In the genomic region with DNA sequence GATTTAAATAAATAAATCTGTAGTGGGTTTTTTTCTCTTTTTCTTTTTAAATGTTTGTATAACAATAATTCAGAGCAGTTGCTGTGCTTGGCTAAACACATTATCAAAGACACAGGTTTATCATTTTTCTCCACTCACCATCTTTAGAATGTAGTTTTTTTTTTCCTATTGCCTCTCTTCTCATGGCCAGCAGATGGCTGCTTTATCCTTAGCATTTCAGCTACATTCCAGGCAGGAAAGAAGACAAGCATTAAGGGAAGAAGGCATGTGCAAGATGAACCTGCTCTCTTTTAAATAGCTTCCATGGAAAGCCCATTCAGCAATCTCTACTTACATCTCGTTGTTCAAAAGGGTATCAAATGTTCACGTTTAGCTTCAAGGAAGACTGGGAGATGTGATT, we compare ENCODE assay signal across 11 cellular contexts. TPM values are rescaled to one million over a fixed set of nuclear protein-coding genes. Genes with fewer than 3 reads are reported as not detected.
DNase-seq lines count a peak whose midpoint lies in the region; ATAC-seq, FAIRE-seq and TF ChIP-seq lines count a peak whose summit lies in the region.
"Had no signal": no experiment of that assay in that cellular context is flagged by ENCODE, and none has a peak within 500 bp of the region (broad histone marks: within the 10 kb centered on the region; RNA-seq: fewer than 3 reads in every experiment).

No MANE protein-coding gene starts in this region.

- intact Hi-C loops in left ventricle myocardium inferior (cut with micrococcal nuclease) (no loop called here), heart right ventricle (cut with DNase I) (no loop called here)

- H3K4me1 Mint-ChIP-seq in activated CD4-positive, alpha-beta memory T cell treated with anti-CD3 and anti-CD28 coated beads, Interleukin-2, amount 10 ng/mL, durations not matched to agents 7 days and 5 days = peaks cover 38% of the 10 kb centered on the region

- H3K27ac ChIP-seq in left ventricle myocardium inferior (replicated peaks) = no peak overlapping the region
- H3K27ac ChIP-seq in heart right ventricle = no peak overlapping the region
- H3K27ac ChIP-seq: epithelial cell of prostate, KMS-11, SJCRH30 had no signal

- no peak overlapping the region for H3K4me3 ChIP-seq in left ventricle myocardium inferior
- H3K4me3 ChIP-seq in heart right ventricle = no peak overlapping the region
- no peak overlapping the region for H3K4me3 ChIP-seq in foreskin fibroblast (ENCODE audit: low read depth in 1 of 2, low read length in 2 of 2)
- H3K4me3 ChIP-seq: SJCRH30 had no signal

- no peak for ATAC-seq in heart right ventricle

- FAIRE-seq in urothelium cell line (lab: Jason Lieb, UNC) = no peak

- 43 to 47% methylated on average over 2 of the region's 2 CpGs for WGBS in heart right ventricle, 2 donors

- DNase-seq in left ventricle myocardium inferior (no peak), heart right ventricle (no peak), SK-N-DZ (ENCODE audit: low spot score) (peak; percentile 21), foreskin fibroblast (peak; percentile 1 to 22), urothelium cell line (ENCODE audit: low spot score) (peak; percentile 17), NCI-H187 treated with DMSO at 0.1 percent for 48 hours (lab: John Stamatoyannopoulos, UW) (no peak), NCI-H69 (lab: John Stamatoyannopoulos, UW) (no peak)
- no peak for DNase-seq in activated CD4-positive, alpha-beta memory T cell treated with anti-CD3 and anti-CD28 coated beads, Interleukin-2, amount 10 ng/mL, durations not matched to agents 7 days and 5 days

- H3K4me1 ChIP-seq in left ventricle myocardium inferior = no peaks in the 10 kb centered on the region
- no peaks in the 10 kb centered on the region for H3K4me1 ChIP-seq in heart right ventricle
- H3K4me1 ChIP-seq: SJCRH30 had no signal

- H3K36me3 ChIP-seq in left ventricle myocardium inferior (no peaks in the 10 kb centered on the region), heart right ventricle (no peaks in the 10 kb centered on the region)
- H3K36me3 ChIP-seq: SJCRH30 had no signal

- POLR2A ChIA-PET in activated CD4-positive, alpha-beta memory T cell treated with anti-CD3 and anti-CD28 coated beads, Interleukin-2, amount 10 ng/mL, durations not matched to agents 7 days and 5 days (lab: Charles Lee) = interaction anchor here (0.9 to 1.1 kb wide), 2 partner anchors 10 to 44 kb away, joined by 3 to 4 read pairs; no protein-coding TSS in a partner anchor

- no peaks in the 10 kb centered on the region for H3K9me3 Mint-ChIP-seq in activated CD4-positive, alpha-beta memory T cell treated with anti-CD3 and anti-CD28 coated beads, Interleukin-2, amount 10 ng/mL, durations not matched to agents 7 days and 5 days

- H3K27me3 ChIP-seq in left ventricle myocardium inferior (ENCODE audit: low read depth) (no peaks in the 10 kb centered on the region), heart right ventricle (no peaks in the 10 kb centered on the region)
- H3K27me3 ChIP-seq: SJCRH30 had no signal

- no peak overlapping the region for H3K27ac Mint-ChIP-seq in activated CD4-positive, alpha-beta memory T cell treated with anti-CD3 and anti-CD28 coated beads, Interleukin-2, amount 10 ng/mL, durations not matched to agents 7 days and 5 days

- CTCF ChIA-PET in activated CD4-positive, alpha-beta memory T cell treated with anti-CD3 and anti-CD28 coated beads, Interleukin-2, amount 10 ng/mL, durations not matched to agents 7 days and 5 days (lab: Charles Lee) = interaction anchor here (1.9 kb wide), 1 partner anchor 10 kb away, joined by 4 read pairs; no protein-coding TSS in a partner anchor

- no peaks in the 10 kb centered on the region for H3K27me3 Mint-ChIP-seq in activated CD4-positive, alpha-beta memory T cell treated with anti-CD3 and anti-CD28 coated beads, Interleukin-2, amount 10 ng/mL, durations not matched to agents 7 days and 5 days

- no peak overlapping the region for H3K4me3 Mint-ChIP-seq in activated CD4-positive, alpha-beta memory T cell treated with anti-CD3 and anti-CD28 coated beads, Interleukin-2, amount 10 ng/mL, durations not matched to agents 7 days and 5 days

- TF ChIP-seq CTCF in left ventricle myocardium inferior (IDR thresholded peaks at IDR 0.05; ENCODE audit: borderline replicate concordance) = peak; percentile 31
- TF ChIP-seq CTCF in heart right ventricle (IDR thresholded peaks at IDR 0.05) = peak in 4 of 9 donors; percentile 18 to 46 (median 35)
- TF ChIP-seq CTCF in foreskin fibroblast (IDR thresholded peaks at IDR 0.05; ENCODE audit: low read depth, low read length) = peak; percentile 34

- peaks cover 49% of the 10 kb centered on the region for H3K36me3 Mint-ChIP-seq in activated CD4-positive, alpha-beta memory T cell treated with anti-CD3 and anti-CD28 coated beads, Interleukin-2, amount 10 ng/mL, durations not matched to agents 7 days and 5 days (ENCODE audit: low read depth)

- H3K9me3 ChIP-seq in left ventricle myocardium inferior (replicated peaks) (no peaks in the 10 kb centered on the region), heart right ventricle (no peaks in the 10 kb centered on the region)
- H3K9me3 ChIP-seq: SJCRH30 had no signal

RNA-seq across cellular contexts. Expression of gene ARHGAP15, which starts 42.6 kb away (rescaled TPM):
- total RNA-seq in left ventricle myocardium inferior (7.0 TPM), heart right ventricle (1 to 10 TPM; 1.3 to 7.1 (median 2.8) TPM)
- 1 to 10 TPM; 2.0 to 7.7 TPM for polyA plus RNA-seq in heart right ventricle
- polyA plus RNA-seq in SK-N-DZ (2014; cell fraction: cytosol; rRNA removed) = not detected in 2 replicates
- not detected in 2 replicates for polyA plus RNA-seq in SK-N-DZ (2014; cell fraction: nucleus; rRNA removed)
- total RNA-seq in activated CD4-positive, alpha-beta memory T cell treated with anti-CD3 and anti-CD28 coated beads, Interleukin-2, amount 10 ng/mL, durations not matched to agents 7 days and 5 days = 100 to 1,000 TPM; 167 TPM

Comparison
In these comparisons a context has a peak if more than half of its experiments do, and no peak if none do; other contexts are left out.
1. DNase-seq: peak in SK-N-DZ (single experiment), foreskin fibroblast (2 of 2) and urothelium cell line (single experiment); none in left ventricle myocardium inferior (single experiment), heart right ventricle (0 of 2), activated CD4-positive, alpha-beta memory T cell treated with anti-CD3 and anti-CD28 coated beads, Interleukin-2, amount 10 ng/mL, durations not matched to agents 7 days and 5 days (single experiment), NCI-H187 treated with DMSO at 0.1 percent for 48 hours (single experiment) and NCI-H69 (single experiment).
2. RNA of gene ARHGAP15, which starts 42.6 kb away (total RNA-seq): 167 TPM in activated CD4-positive, alpha-beta memory T cell treated with anti-CD3 and anti-CD28 coated beads, Interleukin-2, amount 10 ng/mL, durations not matched to agents 7 days and 5 days; 7.0 TPM in left ventricle myocardium inferior (single experiment) and 1.3 to 7.1 TPM in heart right ventricle; every median in the first group is over 10 times any median in the second.